In genomic region chr5:2511131-2511530, GRCh38 we compare ENCODE assay signal across 27 cellular contexts.
"Had no signal": no experiment of that assay in that cellular context is flagged by ENCODE, and none has a peak within 500 bp of the region (broad histone marks: within the 10 kb centered on the region; RNA-seq: fewer than 3 reads in every experiment).

No MANE protein-coding gene starts in this region.

- H3K27ac ChIP-seq: neural progenitor cell, neutrophil, pancreas, psoas muscle, right lobe of liver, sigmoid colon, stomach, thoracic aorta, thyroid gland, tibial nerve, upper lobe of left lung, vagina had no signal

- H3K9me3 ChIP-seq: neutrophil, pancreas, psoas muscle, right lobe of liver, sigmoid colon, stomach, thoracic aorta, thyroid gland, tibial nerve, upper lobe of left lung, vagina had no signal

- H3K4me2 ChIP-seq: neural progenitor cell had no signal

- H3K36me3 ChIP-seq: neural progenitor cell, neutrophil, pancreas, right lobe of liver, sigmoid colon, stomach, thoracic aorta, thyroid gland, tibial nerve, upper lobe of left lung, vagina had no signal

- H3K9ac ChIP-seq: neural progenitor cell had no signal

- FAIRE-seq: pancreas, small intestine, urothelium cell line had no signal

- H3K4me3 Mint-ChIP-seq: natural killer cell; nephron; neural progenitor cell; stimulated activated effector memory CD8-positive, alpha-beta T cell treated with anti-CD3 and anti-CD28 coated beads, Interleukin-12 subunit alpha, Interleukin-12 subunit beta, amount 100 ng/mL, for 72 hours; stimulated activated naive B cell treated with anti-CD40 and anti-IgM and Interleukin-4, amounts not matched to agents 10 μg/mL and 1 μg/mL and 100 μg/mL, for 72 hours; stimulated activated naive CD8-positive, alpha-beta T cell treated with anti-CD3 and anti-CD28 coated beads, Interleukin-15, Interleukin-2, amounts not matched to agents 100 ng/mL and 50 ng/mL, for 24 hours had no signal

- H3K27me3 Mint-ChIP-seq: stimulated activated naive B cell treated with anti-CD40 and anti-IgM and Interleukin-4, amounts not matched to agents 10 μg/mL and 1 μg/mL and 100 μg/mL, for 72 hours; stimulated activated naive CD8-positive, alpha-beta T cell treated with anti-CD3 and anti-CD28 coated beads, Interleukin-15, Interleukin-2, amounts not matched to agents 100 ng/mL and 50 ng/mL, for 24 hours had no signal

- ATAC-seq: natural killer cell; pancreas; psoas muscle; right lobe of liver; stimulated activated effector memory CD8-positive, alpha-beta T cell treated with anti-CD3 and anti-CD28 coated beads, Interleukin-12 subunit alpha, Interleukin-12 subunit beta, amount 100 ng/mL, for 72 hours; stimulated activated naive B cell treated with anti-CD40 and anti-IgM and Interleukin-4, amounts not matched to agents 10 μg/mL and 1 μg/mL and 100 μg/mL, for 72 hours had no signal

- H3K27me3 ChIP-seq: neural progenitor cell, neutrophil, pancreas, right lobe of liver, sigmoid colon, stomach, thyroid gland, tibial nerve, upper lobe of left lung, vagina had no signal

- H3K36me3 Mint-ChIP-seq: natural killer cell; neural progenitor cell; stimulated activated effector memory CD8-positive, alpha-beta T cell treated with anti-CD3 and anti-CD28 coated beads, Interleukin-12 subunit alpha, Interleukin-12 subunit beta, amount 100 ng/mL, for 72 hours; stimulated activated naive B cell treated with anti-CD40 and anti-IgM and Interleukin-4, amounts not matched to agents 10 μg/mL and 1 μg/mL and 100 μg/mL, for 72 hours had no signal

- H2AFZ ChIP-seq: neural progenitor cell had no signal

- H3K4me3 ChIP-seq: neural progenitor cell, pancreas, psoas muscle, right lobe of liver, sigmoid colon, stomach, thoracic aorta, thyroid gland, tibial nerve, upper lobe of left lung, vagina had no signal

- H3K9me3 Mint-ChIP-seq: natural killer cell; stimulated activated effector memory CD8-positive, alpha-beta T cell treated with anti-CD3 and anti-CD28 coated beads, Interleukin-12 subunit alpha, Interleukin-12 subunit beta, amount 100 ng/mL, for 72 hours had no signal

- H3K4me1 Mint-ChIP-seq: natural killer cell; nephron; stimulated activated effector memory CD8-positive, alpha-beta T cell treated with anti-CD3 and anti-CD28 coated beads, Interleukin-12 subunit alpha, Interleukin-12 subunit beta, amount 100 ng/mL, for 72 hours; stimulated activated naive B cell treated with anti-CD40 and anti-IgM and Interleukin-4, amounts not matched to agents 10 μg/mL and 1 μg/mL and 100 μg/mL, for 72 hours had no signal

- H3K27ac Mint-ChIP-seq: natural killer cell; nephron; stimulated activated effector memory CD8-positive, alpha-beta T cell treated with anti-CD3 and anti-CD28 coated beads, Interleukin-12 subunit alpha, Interleukin-12 subunit beta, amount 100 ng/mL, for 72 hours; stimulated activated naive B cell treated with anti-CD40 and anti-IgM and Interleukin-4, amounts not matched to agents 10 μg/mL and 1 μg/mL and 100 μg/mL, for 72 hours; stimulated activated naive CD8-positive, alpha-beta T cell treated with anti-CD3 and anti-CD28 coated beads, Interleukin-15, Interleukin-2, amounts not matched to agents 100 ng/mL and 50 ng/mL, for 24 hours had no signal

- H3K4me1 ChIP-seq: pancreas, psoas muscle, right lobe of liver, sigmoid colon, stomach, thyroid gland, tibial nerve, upper lobe of left lung, vagina had no signal

- DNase-seq: natural killer cell; nucleus accumbens; pancreas; psoas muscle; right cardiac atrium; right lobe of liver; sigmoid colon; small intestine; stimulated activated CD4-positive, alpha-beta T cell treated with anti-CD3 and anti-CD28 coated beads, Interleukin-15, amount 100 ng/mL, for 24 hours; stimulated activated CD4-positive, alpha-beta T cell treated with anti-CD3 and anti-CD28 coated beads, Interleukin-2, amount 100 ng/mL, for 24 hours; stimulated activated CD4-positive, alpha-beta T cell treated with anti-CD3 and anti-CD28 coated beads, Interleukin-2, amount 100 ng/mL, for 48 hours; stimulated activated CD4-positive, alpha-beta T cell treated with anti-CD3 and anti-CD28 coated beads, Interleukin-4, amount 100 ng/mL, for 24 hours; stimulated activated naive B cell treated with anti-CD40 and anti-IgM and Interleukin-4, amounts not matched to agents 10 μg/mL and 1 μg/mL and 100 μg/mL, for 72 hours; stimulated activated naive CD4-positive, alpha-beta T cell treated with Interleukin-2 at 50 U/mL for 16 hours; stomach; thyroid gland; trophoblast cell; upper lobe of left lung had no signal
